8 cellular contexts compared by ENCODE assay signal in genomic region chr5:69234457-69235268, GRCh38. TPM values are rescaled to one million over a fixed set of nuclear protein-coding genes. Genes with fewer than 3 reads are reported as not detected.
A peak's percentile ranks its signal among the peaks of the same experiment; 100 is the strongest.
DNase-seq lines count a peak whose midpoint lies in the region; ATAC-seq and TF ChIP-seq lines count a peak whose summit lies in the region.

Gene CDK7, plus strand, starts transcription at chr5:69234886. Its CDS starts 90 bp downstream, at chr5:69234976.

- H3K27me3 ChIP-seq in GM06990 (replicated peaks; ENCODE audit: control insufficient read depth, insufficient read depth, low read length), result no peaks in the 10 kb centered on the region

- peaks cover 5% of the 10 kb centered on the region for H3K36me3 Mint-ChIP-seq in activated naive CD4-positive, alpha-beta T cell treated with anti-CD3 and anti-CD28 coated beads, Interleukin-2, amount 50 U/mL, for 24 hours

- no peaks in the 10 kb centered on the region for H3K27me3 Mint-ChIP-seq in activated naive CD4-positive, alpha-beta T cell treated with anti-CD3 and anti-CD28 coated beads, Interleukin-2, amount 50 U/mL, for 24 hours

- no peaks in the 10 kb centered on the region for H3K9me3 Mint-ChIP-seq in activated naive CD4-positive, alpha-beta T cell treated with anti-CD3 and anti-CD28 coated beads, Interleukin-2, amount 50 U/mL, for 24 hours

- no peak for TF ChIP-seq CTCF in GM06990 (IDR thresholded peaks at IDR 0.05; ENCODE audit: insufficient read depth, low read length, poor library complexity, severe bottlenecking)

- peak within 1 kb of the TSS; percentile 95 for H3K27ac Mint-ChIP-seq in activated naive CD4-positive, alpha-beta T cell treated with anti-CD3 and anti-CD28 coated beads, Interleukin-2, amount 50 U/mL, for 24 hours

- peak within 1 kb of the TSS; percentile 98 for H3K4me3 Mint-ChIP-seq in activated naive CD4-positive, alpha-beta T cell treated with anti-CD3 and anti-CD28 coated beads, Interleukin-2, amount 50 U/mL, for 24 hours

- H3K27ac ChIP-seq in temporal lobe (ENCODE audit: low read depth, low read length), result peak within 1 kb of the TSS; percentile 45

- peaks cover 46% of the 10 kb centered on the region for H3K4me1 Mint-ChIP-seq in activated naive CD4-positive, alpha-beta T cell treated with anti-CD3 and anti-CD28 coated beads, Interleukin-2, amount 50 U/mL, for 24 hours

- peak within 1 kb of the TSS; percentile 89 for H3K4me3 ChIP-seq in GM06990 (replicated peaks; ENCODE audit: low read depth, low read length)

- H3K36me3 ChIP-seq in GM06990 (ENCODE audit: control insufficient read depth, insufficient read depth, low read length), result peaks cover 1% of the 10 kb centered on the region

- peak; percentile 89 for DNase-seq in GM06990 (ENCODE audit: extremely low read depth, insufficient read length)
- DNase-seq in NCI-H1092 (lab: John Stamatoyannopoulos, UW), result peak; percentile 73
- DNase-seq in glomerular endothelial cell (ENCODE audit: extremely low read depth, low read depth, low spot score), result no peak
- DNase-seq in occipital lobe (lab: John Stamatoyannopoulos, UW), result peak; percentile 93

- ATAC-seq in HG02588 (IDR thresholded peaks at IDR 0.05; ENCODE audit: unreplicated experiment), result peak; percentile 100
- ATAC-seq in SK-N-SH treated with all-trans-retinoic acid at 6 μM for 48 hours, result peak; percentile 90

TF ChIP-seq in SK-N-SH treated with all-trans-retinoic acid at 6 μM for 48 hours, 23 proteins besides CTCF, POLR2A, EP300 and RAD21:
- TF ChIP-seq ARNTL (CRISPR knock-in tag; IDR thresholded peaks at IDR 0.05; ENCODE audit: borderline replicate concordance, low read depth), result no peak
- peak; percentile 69; the same call in 1 of the 2 replicates for TF ChIP-seq PATZ1 (CRISPR knock-in tag; IDR thresholded peaks at IDR 0.05; ENCODE audit: borderline replicate concordance)
- TF ChIP-seq BACH2 (CRISPR knock-in tag; IDR thresholded peaks at IDR 0.05; ENCODE audit: borderline replicate concordance), result no peak
- TF ChIP-seq POU6F1 (CRISPR knock-in tag; IDR thresholded peaks at IDR 0.05; ENCODE audit: borderline replicate concordance, low read depth), result no peak

RNA-seq across cellular contexts. Expression of gene CDK7, which starts in this region (rescaled TPM):
- total RNA-seq in glomerular endothelial cell (27.9 and 39.1 TPM in 2 replicates), occipital lobe (57.4 TPM), temporal lobe (27.8 TPM)
